In genomic region chr10:70864940-70865339, GRCh38 we compare ENCODE assay signal across 19 cellular contexts.
"Had no signal": no experiment of that assay in that cellular context is flagged by ENCODE, and none has a peak within 500 bp of the region (broad histone marks: within the 10 kb centered on the region; RNA-seq: fewer than 3 reads in every experiment).

No MANE protein-coding gene starts in this region.

- H3K27ac Mint-ChIP-seq: activated CD8-positive, alpha-beta T cell treated with anti-CD3 and anti-CD28 coated beads, Interleukin-2, amount 10 ng/mL, durations not matched to agents 7 days and 5 days; brain; neural progenitor cell had no signal

- H3K4me3 ChIP-seq: lower lobe of right lung, neural progenitor cell, ovary, SJCRH30, spleen, tibial nerve, uterus had no signal

- H3K27me3 Mint-ChIP-seq: activated naive CD4-positive, alpha-beta T cell treated with anti-CD3 and anti-CD28 coated beads, Interleukin-2, amount 50 U/mL, for 24 hours; brain had no signal

- H3K9me3 Mint-ChIP-seq: activated naive CD4-positive, alpha-beta T cell treated with anti-CD3 and anti-CD28 coated beads, Interleukin-2, amount 50 U/mL, for 24 hours; brain; immature natural killer cell; neural progenitor cell had no signal

- H3K4me3 Mint-ChIP-seq: activated CD8-positive, alpha-beta T cell treated with anti-CD3 and anti-CD28 coated beads, Interleukin-2, amount 10 ng/mL, durations not matched to agents 7 days and 5 days; activated naive CD4-positive, alpha-beta T cell treated with anti-CD3 and anti-CD28 coated beads, Interleukin-2, amount 50 U/mL, for 24 hours; brain; immature natural killer cell; neural progenitor cell had no signal

- H3K4me1 Mint-ChIP-seq: activated naive CD4-positive, alpha-beta T cell treated with anti-CD3 and anti-CD28 coated beads, Interleukin-2, amount 50 U/mL, for 24 hours; brain; neural progenitor cell had no signal

- H3K4me2 ChIP-seq: neural progenitor cell had no signal

- H3K27ac ChIP-seq: epithelial cell of prostate, lower lobe of right lung, neural progenitor cell, ovary, SJCRH30, tibial nerve, uterus had no signal

- H3K9me3 ChIP-seq: lower lobe of right lung, ovary, SJCRH30, spleen, tibial nerve, uterus had no signal

- H2AFZ ChIP-seq: neural progenitor cell had no signal

- H3K36me3 ChIP-seq: ovary, uterus had no signal

- H3K4me1 ChIP-seq: tibial nerve, uterus had no signal

- DNase-seq: activated CD8-positive, alpha-beta memory T cell treated with anti-CD3 and anti-CD28 coated beads, Interleukin-2, amount 50 U/mL, for 4 hours; activated CD8-positive, alpha-beta T cell treated with anti-CD3 and anti-CD28 coated beads, Interleukin-2, amount 10 ng/mL, durations not matched to agents 7 days and 5 days; amniotic stem cell; effector memory CD4-positive, alpha-beta T cell; foreskin melanocyte; head of caudate nucleus; immature natural killer cell; left cardiac atrium; lower lobe of right lung; ovary; SJCRH30; spleen; T1000; uterus had no signal

- H3K27me3 ChIP-seq: neural progenitor cell, ovary, SJCRH30, spleen, tibial nerve, uterus had no signal
